Comparison of ENCODE assay signal across 17 cellular contexts in the genomic region with DNA sequence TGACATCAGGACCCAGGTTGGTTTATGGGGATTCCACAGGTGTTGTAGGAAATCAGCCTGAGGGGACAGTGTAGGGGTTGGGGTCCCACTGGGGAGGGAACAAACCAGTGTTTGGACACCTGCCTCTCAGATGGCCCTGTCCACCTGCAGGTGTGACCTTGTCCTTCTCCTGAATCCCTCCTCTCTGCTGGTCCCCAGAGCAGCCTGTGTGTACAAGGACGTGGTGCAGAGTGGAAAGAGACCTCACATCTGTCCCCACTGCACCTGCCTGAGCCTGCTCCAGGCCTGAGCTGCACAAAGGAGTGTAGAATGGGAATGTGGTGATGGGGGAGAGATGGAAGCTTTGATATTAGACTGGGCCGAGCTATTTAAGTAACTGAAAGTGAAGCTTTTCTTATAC.
"Had no signal": no experiment of that assay in that cellular context is flagged by ENCODE, and none has a peak within 500 bp of the region (broad histone marks: within the 10 kb centered on the region; RNA-seq: fewer than 3 reads in every experiment).

No MANE protein-coding gene starts in this region.

- H3K36me3 ChIP-seq: pancreas, tibial nerve, uterus, WERI-Rb-1 had no signal

- H3K27ac ChIP-seq: pancreas, tibial nerve, uterus, WERI-Rb-1 had no signal

- ATAC-seq: activated CD8-positive, alpha-beta T cell treated with anti-CD3 and anti-CD28 coated beads for 36 hours; activated T-cell treated with anti-CD3 and anti-CD28 coated beads, Interleukin-2, amount 50 U/mL, for 4 hours; left ventricle myocardium superior; natural killer cell treated with Interleukin-12 subunit alpha and Interleukin-12 subunit beta and Interleukin-15 and Interleukin-18, amount 100 ng/mL, for 72 hours; pancreas; right cardiac atrium had no signal

- H3K27me3 ChIP-seq: pancreas, uterus had no signal

- DNase-seq: activated CD4-positive, alpha-beta T cell treated with anti-CD3 and anti-CD28 coated beads, Interleukin-2, amount 10 ng/mL, durations not matched to agents 7 days and 5 days; activated CD8-positive, alpha-beta T cell treated with anti-CD3 and anti-CD28 coated beads for 36 hours; activated naive CD4-positive, alpha-beta T cell treated with anti-CD3 and anti-CD28 coated beads, Interleukin-2, amount 10 ng/mL, durations not matched to agents 7 days and 5 days; activated T-cell treated with anti-CD3 and anti-CD28 coated beads, Interleukin-2, amount 50 U/mL, for 4 hours; amygdala; effector CD4-positive, alpha-beta T cell; glutamatergic neuron; hippocampal formation; left ventricle myocardium superior; pancreas; stimulated activated CD4-positive, alpha-beta T cell treated with anti-CD3 and anti-CD28 coated beads, Interleukin-4, amount 100 ng/mL, for 24 hours; T-cell; uterus; WERI-Rb-1 had no signal

- H3K4me3 ChIP-seq: pancreas, tibial nerve, uterus had no signal

- H3K4me1 ChIP-seq: pancreas, uterus had no signal

- H3K9me3 ChIP-seq: pancreas, tibial nerve, uterus had no signal
